10 cellular contexts compared by ENCODE assay signal in the genomic region with DNA sequence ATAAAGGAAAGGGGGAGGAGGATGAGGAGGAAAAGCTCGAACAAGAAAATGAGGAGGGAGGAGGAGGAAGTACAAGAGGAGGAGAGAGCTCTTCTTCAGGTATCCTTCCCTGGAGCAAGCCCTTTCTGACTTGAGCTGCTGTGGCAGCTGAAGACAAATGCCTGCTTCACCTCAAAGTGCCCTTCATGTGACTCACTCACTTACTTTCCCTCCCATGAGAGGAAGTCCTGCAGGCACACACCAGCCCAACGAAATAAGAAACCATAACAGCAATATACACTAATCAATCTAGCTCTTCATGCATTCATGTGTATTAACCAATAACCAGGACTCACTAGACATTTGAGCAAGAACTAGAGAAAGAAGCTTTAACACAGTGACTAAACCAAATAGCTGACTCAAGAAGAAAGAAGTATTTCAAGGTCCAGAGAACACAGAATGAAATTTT.
A peak's percentile ranks its signal among the peaks of the same experiment; 100 is the strongest.
DNase-seq lines count a peak whose midpoint lies in the region; ATAC-seq and TF ChIP-seq lines count a peak whose summit lies in the region.
"Had no signal": no experiment of that assay in that cellular context is flagged by ENCODE, and none has a peak within 500 bp of the region (broad histone marks: within the 10 kb centered on the region; RNA-seq: fewer than 3 reads in every experiment).

No MANE protein-coding gene starts in this region.

- H3K9me3 ChIP-seq in gastrocnemius medialis, result no peaks in the 10 kb centered on the region

- H3K4me1 ChIP-seq in gastrocnemius medialis, result no peaks in the 10 kb centered on the region

- no peaks in the 10 kb centered on the region for H3K36me3 ChIP-seq in gastrocnemius medialis

- intact Hi-C loops in gastrocnemius medialis (cut with DNase I; ENCODE audit: low total_unique reads), result no loop called here

- in situ Hi-C loops in gastrocnemius medialis (cut with MboI; ENCODE audit: low sequenced_read_pairs in 4 of 4), result no loop called here

- H3K4me3 ChIP-seq in GM12864 (ENCODE audit: low read depth, low read length), result no peak overlapping the region
- no peak overlapping the region for H3K4me3 ChIP-seq in gastrocnemius medialis

- TF ChIP-seq CTCF in GM12864 (IDR thresholded peaks at IDR 0.05; ENCODE audit: low read depth, low read length, missing control alignments) (no peak), gastrocnemius medialis (IDR thresholded peaks at IDR 0.05 in 4 of 5, conservative IDR thresholded peaks at IDR 0.05 in 1 of 5) (no peak)

- ATAC-seq in GM19463 (IDR thresholded peaks at IDR 0.05; ENCODE audit: unreplicated experiment), result peak; percentile 95
- ATAC-seq in HG03064 (IDR thresholded peaks at IDR 0.05; ENCODE audit: low read depth, unreplicated experiment), result peak; percentile 94
- no peak for ATAC-seq in gastrocnemius medialis

- DNase-seq in GM12864 (ENCODE audit: low read depth) (peak; percentile 68), RPMI7951 (ENCODE audit: low read depth) (peak; percentile 35), NCI-H146 treated with DMSO at 0.1 percent for 48 hours (lab: John Stamatoyannopoulos, UW; ENCODE audit: unreplicated experiment) (no peak), SK-N-DZ (ENCODE audit: low spot score) (no peak), gastrocnemius medialis (no peak)
- DNase-seq in stimulated activated CD8-positive, alpha-beta memory T cell treated with anti-CD3 and anti-CD28 coated beads, Interleukin-4, amount 100 ng/mL, for 48 hours, result no peak
- DNase-seq: IMR-90 had no signal

- H3K27me3 ChIP-seq in gastrocnemius medialis, result no peaks in the 10 kb centered on the region

- H3K27ac ChIP-seq in gastrocnemius medialis, result no peak overlapping the region
- H3K27ac ChIP-seq: epithelial cell of prostate had no signal

- TF ChIP-seq POLR2A in gastrocnemius medialis (IDR thresholded peaks at IDR 0.05), result no peak

Comparison
In these comparisons a context has a peak if more than half of its experiments do, and no peak if none do; other contexts are left out.
1. DNase-seq: peak in GM12864 (single experiment) and RPMI7951 (single experiment); none in NCI-H146 treated with DMSO at 0.1 percent for 48 hours (single experiment), SK-N-DZ (single experiment), stimulated activated CD8-positive, alpha-beta memory T cell treated with anti-CD3 and anti-CD28 coated beads, Interleukin-4, amount 100 ng/mL, for 48 hours (single experiment) and gastrocnemius medialis (0 of 2).
2. ATAC-seq: peak in GM19463 (single experiment) and HG03064 (single experiment); none in gastrocnemius medialis (0 of 2).